ENCODE assay signal across 8 cellular contexts in genomic region chr9:35690447-35691324, GRCh38. TPM values are rescaled to one million over a fixed set of nuclear protein-coding genes. Genes with fewer than 3 reads are reported as not detected.
DNase-seq lines count a peak whose midpoint lies in the region; ATAC-seq, FAIRE-seq and TF ChIP-seq lines count a peak whose summit lies in the region.

No MANE protein-coding gene starts in this region.

- H3K4me1 Mint-ChIP-seq in naive thymus-derived CD4-positive, alpha-beta T cell: peaks cover 16 to 31% (median 25%) of the 10 kb centered on the region in 7 donors

- H3K4me3 ChIP-seq in NT2/D1 (ENCODE audit: insufficient read length, low read depth) (peak overlapping the region; percentile 90), transverse colon (peak overlapping the region; percentile 52 to 75 (median 64))
- peak overlapping the region; percentile 65 for H3K4me3 ChIP-seq in naive thymus-derived CD4-positive, alpha-beta T cell (ENCODE audit: low read length)

- no peak for TF ChIP-seq CTCF in transverse colon (IDR thresholded peaks at IDR 0.05)

- H3K27me3 ChIP-seq in NT2/D1 (ENCODE audit: insufficient read depth, insufficient read length) (no peaks in the 10 kb centered on the region), transverse colon (no peaks in the 10 kb centered on the region)
- H3K27me3 ChIP-seq in naive thymus-derived CD4-positive, alpha-beta T cell (ENCODE audit: control insufficient read depth in 2 of 2, insufficient read depth in 2 of 2, low read length in 2 of 2): no peaks in the 10 kb centered on the region

- TF ChIP-seq POLR2A in transverse colon (IDR thresholded peaks at IDR 0.05): peak; percentile 54

- peaks cover 15% of the 10 kb centered on the region for H3K4me1 ChIP-seq in NT2/D1 (ENCODE audit: insufficient read depth, insufficient read length)
- H3K4me1 ChIP-seq in naive thymus-derived CD4-positive, alpha-beta T cell (ENCODE audit: control insufficient read depth in 2 of 2, insufficient read depth in 2 of 2, low read length in 2 of 2): peaks cover 0 to 5% of the 10 kb centered on the region in 2 donors
- H3K4me1 ChIP-seq in transverse colon: peaks cover 0 to 16% (median 10%) of the 10 kb centered on the region in 4 donors

- intact Hi-C loops in naive thymus-derived CD4-positive, alpha-beta T cell (cut with micrococcal nuclease): loop anchor here (1.0 to 2.0 kb wide), 4 partner anchors 14 to 74 kb away; partner anchors contain the start of genes CCDC107 (in 2 of the 2) and RMRP (in 2 of the 2)
- intact Hi-C loops in transverse colon (cut with DNase I; ENCODE audit: low total_unique reads): no loop called here

- DNase-seq in activated gamma-delta T cell treated with Interleukin-2 at 50 U/mL for 16 hours (peak; percentile 12), activated gamma-delta T cell (lab: John Stamatoyannopoulos, UW) (no peak), NT2/D1 (ENCODE audit: low read depth, low spot score) (peak; percentile 27), fibroblast of the conjunctiva (ENCODE audit: low read depth) (peak; percentile 32), transverse colon (peak; percentile 79), RCC 7860 (ENCODE audit: low spot score) (no peak)
- peak; percentile 42 for DNase-seq in activated naive CD4-positive, alpha-beta T cell treated with Interleukin-2 at 50 U/mL for 16 hours
- peak in 7 of 9 donors; percentile 21 to 52 (median 31) for DNase-seq in naive thymus-derived CD4-positive, alpha-beta T cell

- CTCF ChIA-PET in naive thymus-derived CD4-positive, alpha-beta T cell (lab: Charles Lee): interaction anchor here (5.4 kb wide), 1 partner anchor 32 kb away, joined by 29 read pairs; the partner anchor contains the start of genes CCDC107 and RMRP

- peaks cover 0 to 1% (median 0%) of the 10 kb centered on the region in 5 donors for H3K36me3 Mint-ChIP-seq in naive thymus-derived CD4-positive, alpha-beta T cell

- peaks cover 44% of the 10 kb centered on the region for H3K36me3 ChIP-seq in NT2/D1 (ENCODE audit: insufficient read depth, insufficient read length, low read length)
- H3K36me3 ChIP-seq in naive thymus-derived CD4-positive, alpha-beta T cell (ENCODE audit: control insufficient read depth in 2 of 3, insufficient read depth in 3 of 3, low read length in 3 of 3): no peaks in the 10 kb centered on the region
- no peaks in the 10 kb centered on the region for H3K36me3 ChIP-seq in transverse colon

- peak overlapping the region; percentile 98 for H3K9ac ChIP-seq in NT2/D1 (ENCODE audit: insufficient read length, low read depth)

- no peaks in the 10 kb centered on the region for H3K9me3 ChIP-seq in NT2/D1 (ENCODE audit: insufficient read depth, low read length)
- no peaks in the 10 kb centered on the region for H3K9me3 ChIP-seq in naive thymus-derived CD4-positive, alpha-beta T cell (ENCODE audit: control insufficient read depth in 2 of 3, low read length in 3 of 3)
- no peaks in the 10 kb centered on the region for H3K9me3 ChIP-seq in transverse colon

- H3K27ac Mint-ChIP-seq in naive thymus-derived CD4-positive, alpha-beta T cell: peak overlapping the region; percentile 12 to 95 (median 74)

- H3K27ac ChIP-seq in naive thymus-derived CD4-positive, alpha-beta T cell (ENCODE audit: low read depth, low read length): peak overlapping the region; percentile 70
- peak overlapping the region; percentile 85 to 95 (median 92) for H3K27ac ChIP-seq in transverse colon

- H3K27me3 Mint-ChIP-seq in naive thymus-derived CD4-positive, alpha-beta T cell: no peaks in the 10 kb centered on the region

- in situ Hi-C loops in transverse colon (cut with MboI; ENCODE audit: low pct_ligation_motif_present in 1 of 4, low pct_unique_long_range_greater_than_20kb in 1 of 4, low sequenced_read_pairs in 3 of 4): loop anchor here in 1 of 4 donors (25.0 kb wide), 1 partner anchor 703 kb away; the partner anchor contains the start of gene DNAJB5

- no peak for TF ChIP-seq EP300 in transverse colon (IDR thresholded peaks at IDR 0.05; ENCODE audit: low read depth)

- FAIRE-seq in RCC 7860 (lab: Jason Lieb, UNC): no peak

- no peaks in the 10 kb centered on the region for H3K9me3 Mint-ChIP-seq in naive thymus-derived CD4-positive, alpha-beta T cell

- peak overlapping the region; percentile 80 to 94 (median 88) for H3K4me3 Mint-ChIP-seq in naive thymus-derived CD4-positive, alpha-beta T cell

- POLR2A ChIA-PET in naive thymus-derived CD4-positive, alpha-beta T cell (lab: Charles Lee): interaction anchor here (0.7 to 2.8 kb wide), 15 partner anchors 16 to 122 kb away, joined by 3 to 13 read pairs (median 4); partner anchors contain the start of genes ARHGEF39, CCDC107, RMRP and SIT1

- 1 to 3% methylated on average over 7 to 60 of the region's 73 CpGs for WGBS in transverse colon (ENCODE audit: low coverage in 1 of 2), 2 donors

- peak; percentile 50 for ATAC-seq in naive thymus-derived CD4-positive, alpha-beta T cell

RNA-seq across cellular contexts. Expression of gene TPM2, which starts 1.0 kb away (rescaled TPM):
- total RNA-seq in naive thymus-derived CD4-positive, alpha-beta T cell: 100 to 1,000 TPM in 2 of 5 experiments, 10 to 100 TPM in 3; 15.0 to 136 (median 47.6) TPM
- polyA plus RNA-seq in naive thymus-derived CD4-positive, alpha-beta T cell: under 1 TPM in 1 of 2 donors, not detected in 1; 0.87 TPM
- total RNA-seq in transverse colon: 1,000 to 10,000 TPM in 1 of 4 donors, 100 to 1,000 TPM in 3; 493 to 2,531 (median 633) TPM

RNA-seq across cellular contexts. Expression of gene CA9, which starts 17.0 kb away (rescaled TPM):
- under 1 TPM in 1 of 5 experiments, not detected in 4; 0.36 TPM for total RNA-seq in naive thymus-derived CD4-positive, alpha-beta T cell
- not detected for polyA plus RNA-seq in naive thymus-derived CD4-positive, alpha-beta T cell
- not detected for total RNA-seq in transverse colon

RNA-seq across cellular contexts. Expression of gene ARHGEF39, which starts 25.7 kb away (rescaled TPM):
- total RNA-seq in naive thymus-derived CD4-positive, alpha-beta T cell: 10 to 100 TPM in 1 of 5 experiments, 1 to 10 TPM in 1, under 1 TPM in 1, not detected in 2; 0.11 to 10.4 (median 1.0) TPM
- polyA plus RNA-seq in naive thymus-derived CD4-positive, alpha-beta T cell: under 1 TPM; 0.12 to 0.44 TPM
- 1 to 10 TPM; 1.6 to 7.4 (median 5.8) TPM for total RNA-seq in transverse colon

RNA-seq across cellular contexts. Expression of gene CCDC107, which starts 32.6 kb away (rescaled TPM):
- total RNA-seq in naive thymus-derived CD4-positive, alpha-beta T cell: 10 to 100 TPM; 12.0 to 37.4 (median 16.4) TPM
- polyA plus RNA-seq in naive thymus-derived CD4-positive, alpha-beta T cell: 10 to 100 TPM; 49.1 to 65.7 TPM
- total RNA-seq in transverse colon: 10 to 100 TPM; 32.0 to 50.1 (median 37.2) TPM

RNA-seq across cellular contexts. Expression of gene RMRP, which starts 32.9 kb away (rescaled TPM):
- total RNA-seq in naive thymus-derived CD4-positive, alpha-beta T cell: over 10,000 TPM in 1 of 5 experiments, 1,000 to 10,000 TPM in 4; 5,750 to 11,273 (median 9,225) TPM
- 10 to 100 TPM in 1 of 2 donors, not detected in 1; 49.2 TPM for polyA plus RNA-seq in naive thymus-derived CD4-positive, alpha-beta T cell
- total RNA-seq in transverse colon: 1,000 to 10,000 TPM; 1,115 to 7,222 (median 2,718) TPM

Comparison
In these comparisons a context has a peak if more than half of its experiments do, and no peak if none do; other contexts are left out.
1. DNase-seq: peak in activated gamma-delta T cell treated with Interleukin-2 at 50 U/mL for 16 hours (single experiment), NT2/D1 (single experiment), activated naive CD4-positive, alpha-beta T cell treated with Interleukin-2 at 50 U/mL for 16 hours (single experiment), fibroblast of the conjunctiva (single experiment), naive thymus-derived CD4-positive, alpha-beta T cell (7 of 9) and transverse colon (single experiment); none in activated gamma-delta T cell (single experiment) and RCC 7860 (single experiment).
2. Peak in every context shown above with its lines, with median percentiles within 50 percentile points of each other: H3K4me3 ChIP-seq.